11 cellular contexts compared by ENCODE assay signal in genomic region chr9:72509053-72509452, GRCh38. TPM values are rescaled to one million over a fixed set of nuclear protein-coding genes. Genes with fewer than 3 reads are reported as not detected.
DNase-seq lines count a peak whose midpoint lies in the region; ATAC-seq, FAIRE-seq and TF ChIP-seq lines count a peak whose summit lies in the region.
"Had no signal": no experiment of that assay in that cellular context is flagged by ENCODE, and none has a peak within 500 bp of the region (broad histone marks: within the 10 kb centered on the region; RNA-seq: fewer than 3 reads in every experiment).

No MANE protein-coding gene starts in this region.

- no peak for DNase-seq in HepG2 (ENCODE audit: low spot score)
- no peak for DNase-seq in right lobe of liver
- DNase-seq in IMR-90, result peak; percentile 74
- no peak for DNase-seq in uterus
- DNase-seq in NK-92 (lab: John Stamatoyannopoulos, UW; ENCODE audit: unreplicated experiment), result no peak
- no peak for DNase-seq in NCI-H526 treated with DMSO at 0.1 percent for 48 hours (lab: John Stamatoyannopoulos, UW)
- DNase-seq in T-cell, result no peak
- DNase-seq: BE2C, lower lobe of right lung, NCI-H1417 treated with DMSO at 0.1 percent for 48 hours had no signal

- no peaks in the 10 kb centered on the region for H4K20me1 ChIP-seq in HepG2 (ENCODE audit: insufficient read depth, low read length)
- H4K20me1 ChIP-seq in IMR-90 (ENCODE audit: insufficient read depth, low read length), result no peaks in the 10 kb centered on the region

- no TSS peak for BruUV-seq in HepG2 (replicated peaks; lab: Mats Ljungman, UMichigan)
- no TSS peak for BruUV-seq in IMR-90 (replicated peaks; lab: Mats Ljungman, UMichigan)

- no peak overlapping the region for H2AK5ac ChIP-seq in IMR-90 (ENCODE audit: low read depth, low read length)

- no peak overlapping the region for H4K8ac ChIP-seq in IMR-90 (ENCODE audit: low read depth in 2 of 2, low read length in 2 of 2)

- no peaks in the 10 kb centered on the region for H3K9me3 Mint-ChIP-seq in T-cell

- H2AFZ ChIP-seq in HepG2 (ENCODE audit: low read length), result no peak overlapping the region
- H2AFZ ChIP-seq in IMR-90 (replicated peaks; ENCODE audit: low read length, poor library complexity), result no peak overlapping the region

- no peaks in the 10 kb centered on the region for H3K36me3 ChIP-seq in HepG2 (replicated peaks in 1 of 2; ENCODE audit: control insufficient read depth in 1 of 2, insufficient read depth in 2 of 2, low read length in 2 of 2)
- H3K36me3 ChIP-seq in right lobe of liver, result no peaks in the 10 kb centered on the region
- no peaks in the 10 kb centered on the region for H3K36me3 ChIP-seq in IMR-90 (ENCODE audit: control insufficient read depth, insufficient read depth, low read length)
- H3K36me3 ChIP-seq in uterus, result no peaks in the 10 kb centered on the region
- H3K36me3 ChIP-seq: BE2C, lower lobe of right lung had no signal

- CTCF ChIA-PET in HepG2 (lab: Yijun Ruan, JAX; ENCODE audit: low intra/inter-chr PET ratio, low total read pairs) (no interaction called here), IMR-90 (lab: Yijun Ruan, JAX) (no interaction called here), T-cell (lab: Charles Lee) (no interaction called here)

- no peak overlapping the region for H3K56ac ChIP-seq in IMR-90 (ENCODE audit: extremely low read depth, insufficient read depth, low read length)

- no peaks in the 10 kb centered on the region for H3K36me3 Mint-ChIP-seq in T-cell

- H3K4me3 ChIP-seq in HepG2 (replicated peaks in 1 of 3; ENCODE audit: insufficient read depth in 1 of 3, low read depth in 2 of 3, low read length in 3 of 3) (no peak overlapping the region), right lobe of liver (no peak overlapping the region), IMR-90 (ENCODE audit: insufficient read depth, low read depth, low read length) (no peak overlapping the region), uterus (no peak overlapping the region)
- H3K4me3 ChIP-seq: lower lobe of right lung had no signal

- H3K27ac ChIP-seq in HepG2 (ENCODE audit: extremely low read length, insufficient read depth, low read length) (no peak overlapping the region), right lobe of liver (no peak overlapping the region), IMR-90 (ENCODE audit: insufficient read depth, low read length) (no peak overlapping the region), uterus (peak overlapping the region; percentile 66 to 74)
- H3K27ac ChIP-seq: lower lobe of right lung had no signal

- peak overlapping the region; percentile 35; the same call in 1 of the 2 replicates for H3K18ac ChIP-seq in IMR-90 (ENCODE audit: low read depth, low read length)

- H2BK5ac ChIP-seq in IMR-90 (ENCODE audit: low read depth, low read length, poor library complexity, severe bottlenecking), result peak overlapping the region; percentile 25

- H3K4me2 ChIP-seq in HepG2 (ENCODE audit: low read depth, low read length), result no peak overlapping the region
- no peak overlapping the region for H3K4me2 ChIP-seq in IMR-90 (ENCODE audit: low read depth, low read length)

- no peak overlapping the region; the same call in 1 of the 2 replicates for H4K5ac ChIP-seq in IMR-90 (ENCODE audit: low read depth, low read length)

- H3K9ac ChIP-seq in HepG2 (ENCODE audit: insufficient read depth, low read depth, low read length), result no peak overlapping the region
- no peak overlapping the region for H3K9ac ChIP-seq in IMR-90 (ENCODE audit: low read depth, low read length)

- H2BK15ac ChIP-seq in IMR-90 (ENCODE audit: low read depth, low read length), result no peak overlapping the region

- H3K9me3 ChIP-seq in HepG2 (ENCODE audit: low read length) (no peaks in the 10 kb centered on the region), right lobe of liver (no peaks in the 10 kb centered on the region), IMR-90 (ENCODE audit: control insufficient read depth, insufficient read depth, low read length) (no peaks in the 10 kb centered on the region), uterus (no peaks in the 10 kb centered on the region)
- H3K9me3 ChIP-seq: BE2C, lower lobe of right lung had no signal

- FAIRE-seq in HepG2 (lab: Jason Lieb, UNC), result no peak

- H3K79me1 ChIP-seq in IMR-90 (ENCODE audit: low read depth in 1 of 2, low read length in 2 of 2), result no peaks in the 10 kb centered on the region

- TF ChIP-seq POLR2A in HepG2 (IDR thresholded peaks at IDR 0.05; ENCODE audit: insufficient read depth in 1 of 2, low read depth in 2 of 2, low read length in 2 of 2), result no peak
- TF ChIP-seq POLR2A in right lobe of liver (IDR thresholded peaks at IDR 0.05), result no peak
- TF ChIP-seq POLR2A in IMR-90 (IDR thresholded peaks at IDR 0.05; ENCODE audit: low read depth, low read length), result no peak
- no peak for TF ChIP-seq POLR2A in uterus (IDR thresholded peaks at IDR 0.05)

- no peaks in the 10 kb centered on the region for H3K79me2 ChIP-seq in HepG2 (ENCODE audit: insufficient read depth, low read length)

- no peak overlapping the region for H3K14ac ChIP-seq in IMR-90 (replicated peaks; ENCODE audit: low read depth, low read length)

- POLR2A ChIA-PET in HepG2 (lab: Yijun Ruan, JAX) (no interaction called here), IMR-90 (lab: Charles Lee; ENCODE audit: unreplicated experiment) (no interaction called here), T-cell (lab: Charles Lee) (no interaction called here)

- H3K4me3 Mint-ChIP-seq in T-cell, result no peak overlapping the region

- H3K23ac ChIP-seq in IMR-90 (ENCODE audit: low read depth, low read length), result no peak overlapping the region

- H3K4ac ChIP-seq in IMR-90 (ENCODE audit: low read depth, low read length), result no peak overlapping the region

- no peak overlapping the region for H2BK20ac ChIP-seq in IMR-90 (ENCODE audit: low read depth, low read length)

- H3K27me3 ChIP-seq in HepG2 (ENCODE audit: control insufficient read depth in 1 of 2, insufficient read depth in 2 of 2, low read length in 2 of 2) (no peaks in the 10 kb centered on the region), right lobe of liver (no peaks in the 10 kb centered on the region), IMR-90 (ENCODE audit: control insufficient read depth, insufficient read depth, low read length) (no peaks in the 10 kb centered on the region), uterus (no peaks in the 10 kb centered on the region)
- H3K27me3 ChIP-seq: BE2C had no signal

- H2BK120ac ChIP-seq in IMR-90 (ENCODE audit: low read depth, low read length), result no peak overlapping the region

- no peak overlapping the region for H2AK9ac ChIP-seq in IMR-90 (replicated peaks; ENCODE audit: low read depth, low read length, poor library complexity)

- in situ Hi-C loops in HepG2 (cut with HindIII; ENCODE audit: extremely low pct_ligation_motif_present, low pct_unique_long_range_greater_than_20kb), result no loop called here
- in situ Hi-C loops in IMR-90 (cut with MboI; ENCODE audit: low sequenced_read_pairs), result no loop called here

- no peak overlapping the region for H4K91ac ChIP-seq in IMR-90 (ENCODE audit: insufficient read depth, low read depth, low read length)

- ATAC-seq in HepG2 (no peak), right lobe of liver (no peak), IMR-90 (ENCODE audit: low read depth) (peak; percentile 74), esophagus mucosa (peak; percentile 80), T-cell (replicated peaks in 1 of 4) (no peak)

- TF ChIP-seq CTCF in HepG2 (CRISPR knock-in tag; IDR thresholded peaks at IDR 0.05) (no peak), right lobe of liver (IDR thresholded peaks at IDR 0.05) (no peak), IMR-90 (conservative IDR thresholded peaks at IDR 0.05; ENCODE audit: low read depth, low read length) (no peak), uterus (IDR thresholded peaks at IDR 0.05) (no peak)

- dilution Hi-C loops in IMR-90 (cut with HindIII; ENCODE audit: low sequenced_read_pairs, unreplicated experiment), result no loop called here

- no peak for TF ChIP-seq RAD21 in HepG2 (CRISPR knock-in tag; IDR thresholded peaks at IDR 0.05)
- no peak for TF ChIP-seq RAD21 in IMR-90 (IDR thresholded peaks at IDR 0.05; ENCODE audit: low read length)

- H3K27ac Mint-ChIP-seq in T-cell, result no peak overlapping the region

- whole genome bisulfite sequencing in HepG2 (ENCODE audit: low lambda C conversion rate), result 3% methylated on average over 1 of the region's 1 CpG
- WGBS in right lobe of liver (ENCODE audit: insufficient coverage, low coverage, low lambda C conversion rate, missing lambda C conversion rate), result 78% methylated on average over 1 of the region's 1 CpG
- WGBS in IMR-90 (ENCODE audit: extremely low coverage in 2 of 2, insufficient read length in 1 of 2), 2 experiments, result no CpG with 5 or more reads among the region's 1 CpG

- intact Hi-C loops in HepG2 (cut with micrococcal nuclease; ENCODE audit: unreplicated experiment), result no loop called here
- intact Hi-C loops in right lobe of liver (cut with DNase I), result no loop called here
- intact Hi-C loops in IMR-90 (cut with micrococcal nuclease), result no loop called here
- intact Hi-C loops in uterus (cut with DNase I; ENCODE audit: low total_unique reads), result no loop called here

- H3K4me1 ChIP-seq in HepG2 (ENCODE audit: insufficient read depth, low read length) (no peaks in the 10 kb centered on the region), right lobe of liver (no peaks in the 10 kb centered on the region), IMR-90 (ENCODE audit: control insufficient read depth, insufficient read depth, low read length) (peaks cover 1% of the 10 kb centered on the region; the same call in 1 of the 2 replicates), uterus (peaks cover 0 to 18% of the 10 kb centered on the region in 2 donors)
- H3K4me1 ChIP-seq: BE2C had no signal

- no peaks in the 10 kb centered on the region for H3K27me3 Mint-ChIP-seq in T-cell

- H3K9me1 ChIP-seq in IMR-90 (ENCODE audit: insufficient read depth, low read length), result no peaks in the 10 kb centered on the region

- H3K4me1 Mint-ChIP-seq in T-cell, result peaks cover 0 to 11% (median 7%) of the 10 kb centered on the region in 3 donors

- TF ChIP-seq EP300 in HepG2 (IDR thresholded peaks at IDR 0.05; ENCODE audit: low read depth in 2 of 2, low read length in 2 of 2) (no peak), HepG2 (CRISPR knock-in tag; IDR thresholded peaks at IDR 0.05; ENCODE audit: borderline replicate concordance) (no peak)

RNA-seq across cellular contexts. Expression of gene TMC1, which starts 12.4 kb away (rescaled TPM):
- total RNA-seq in HepG2 (2016; rRNA removed; fragmentation: Illumina TruSeq; extraction: Trizol) (0.02 TPM in 1 of 2 replicates, not detected in the other), right lobe of liver (under 1 TPM in 2 of 6 experiments, not detected in 4; 0.06 to 0.42 TPM), IMR-90 (2012; rRNA removed) (not detected in 2 replicates), esophagus mucosa (3.3 TPM), uterus (under 1 TPM in 3 of 4 donors, not detected in 1; under 0.01 to 0.95 (median 0.90) TPM), T-cell (not detected)
- total RNA-seq in HepG2 (2016; cell fraction: cytosol; rRNA removed; fragmentation: Illumina TruSeq; extraction: Trizol; ENCODE audit: low read depth), result not detected in 2 replicates
- total RNA-seq in HepG2 (2016; cell fraction: insoluble cytoplasmic fraction; rRNA removed; fragmentation: Illumina TruSeq; extraction: Trizol), result 0.04 TPM in 1 of 2 replicates, not detected in the other
- total RNA-seq in HepG2 (2016; cell fraction: membrane; rRNA removed; fragmentation: Illumina TruSeq; extraction: Trizol), result not detected in 2 replicates
- 0.09 TPM in 1 of 2 replicates, not detected in the other for total RNA-seq in HepG2 (2016; cell fraction: nucleus; rRNA removed; fragmentation: Illumina TruSeq; extraction: Trizol)
- polyA plus RNA-seq in HepG2 (2011; rRNA removed) (0.03 TPM in 1 of 2 replicates, not detected in the other), IMR-90 (2012; rRNA removed) (not detected in 2 replicates)
- polyA plus RNA-seq in HepG2 (2011; cell fraction: cytosol; rRNA removed), result not detected in 2 replicates
- not detected in 2 replicates for polyA plus RNA-seq in HepG2 (2011; cell fraction: nucleus; rRNA removed)
- polyA plus RNA-seq in HepG2 (2012), result not detected in 2 replicates
- polyA plus RNA-seq in HepG2 (2016; cell fraction: cytosol; fragmentation: Illumina TruSeq; extraction: Trizol; ENCODE audit: low read depth), result not detected in 2 replicates
- not detected in 2 replicates for polyA plus RNA-seq in HepG2 (2016; cell fraction: insoluble cytoplasmic fraction; fragmentation: Illumina TruSeq; extraction: Trizol; ENCODE audit: low read depth)
- polyA plus RNA-seq in HepG2 (2016; cell fraction: membrane; fragmentation: Illumina TruSeq; extraction: Trizol; ENCODE audit: low read depth), result 0.03 TPM in 1 of 2 replicates, not detected in the other
- not detected in 2 replicates for polyA plus RNA-seq in HepG2 (2016; cell fraction: nucleus; fragmentation: Illumina TruSeq; extraction: Trizol; ENCODE audit: insufficient read depth, low read depth)
- polyA minus RNA-seq in HepG2 (2011; rRNA and poly(A)+ RNA removed; ENCODE audit: low replicate concordance), result not detected in 2 replicates
- polyA minus RNA-seq in HepG2 (2011; cell fraction: cytosol; rRNA and poly(A)+ RNA removed), result not detected in 2 replicates
- not detected in 2 replicates for polyA minus RNA-seq in HepG2 (2011; cell fraction: nucleus; rRNA and poly(A)+ RNA removed)
- polyA plus RNA-seq in IMR-90 (2012; cell fraction: cytosol; rRNA removed), result not detected in 2 replicates
- polyA plus RNA-seq in IMR-90 (2012; cell fraction: nucleus; rRNA removed; ENCODE audit: low replicate concordance), result 0.11 TPM in 1 of 2 replicates, not detected in the other
- total RNA-seq: lower lobe of right lung had no signal

Comparison
In these comparisons a context has a peak if more than half of its experiments do, and no peak if none do; other contexts are left out.
1. ATAC-seq: peak in IMR-90 (single experiment) and esophagus mucosa (single experiment); none in HepG2 (single experiment), right lobe of liver (0 of 4) and T-cell (0 of 4).
2. H3K27ac ChIP-seq: peak in uterus (2 of 2); none in HepG2 (single experiment), right lobe of liver (0 of 3) and IMR-90 (single experiment).